26 cellular contexts compared by ENCODE assay signal in genomic region chr2:120383191-120383590, GRCh38. TPM values are rescaled to one million over a fixed set of nuclear protein-coding genes. Genes with fewer than 3 reads are reported as not detected.
"Had no signal": no experiment of that assay in that cellular context is flagged by ENCODE, and none has a peak within 500 bp of the region (broad histone marks: within the 10 kb centered on the region; RNA-seq: fewer than 3 reads in every experiment).

No MANE protein-coding gene starts in this region.

- FAIRE-seq: astrocyte, RCC 7860, TTC549 had no signal

- H3K27me3 Mint-ChIP-seq: activated naive CD8-positive, alpha-beta T cell treated with anti-CD3 and anti-CD28 coated beads, Interleukin-2, amount 50 U/mL, for 24 hours had no signal

- H3K36me3 Mint-ChIP-seq: activated CD4-positive, alpha-beta memory T cell treated with anti-CD3 and anti-CD28 coated beads for 36 hours; activated naive CD4-positive, alpha-beta T cell treated with anti-CD3 and anti-CD28 coated beads, Interleukin-2, amount 50 U/mL, for 72 hours; brain had no signal

- H3K27ac Mint-ChIP-seq: activated CD4-positive, alpha-beta memory T cell treated with anti-CD3 and anti-CD28 coated beads for 36 hours; activated CD4-positive, alpha-beta T cell treated with anti-CD3 and anti-CD28 coated beads, Interleukin-2, amount 10 ng/mL, durations not matched to agents 7 days and 5 days; activated naive CD4-positive, alpha-beta T cell treated with anti-CD3 and anti-CD28 coated beads, Interleukin-2, amount 50 U/mL, for 72 hours; activated naive CD8-positive, alpha-beta T cell treated with anti-CD3 and anti-CD28 coated beads, Interleukin-2, amount 50 U/mL, for 24 hours; T-helper 17 cell had no signal

- H3K4me3 Mint-ChIP-seq: activated CD4-positive, alpha-beta memory T cell treated with anti-CD3 and anti-CD28 coated beads for 36 hours; activated CD4-positive, alpha-beta T cell treated with anti-CD3 and anti-CD28 coated beads, Interleukin-2, amount 10 ng/mL, durations not matched to agents 7 days and 5 days; activated naive CD8-positive, alpha-beta T cell treated with anti-CD3 and anti-CD28 coated beads, Interleukin-2, amount 50 U/mL, for 24 hours; activated T-cell treated with anti-CD3 and anti-CD28 coated beads, Interleukin-2, amount 50 U/mL, for 4 hours; brain; T-helper 17 cell had no signal

- H3K9me3 Mint-ChIP-seq: activated CD4-positive, alpha-beta memory T cell treated with anti-CD3 and anti-CD28 coated beads for 36 hours; activated CD4-positive, alpha-beta T cell treated with anti-CD3 and anti-CD28 coated beads, Interleukin-2, amount 10 ng/mL, durations not matched to agents 7 days and 5 days; activated naive CD4-positive, alpha-beta T cell treated with anti-CD3 and anti-CD28 coated beads, Interleukin-2, amount 50 U/mL, for 72 hours; activated naive CD8-positive, alpha-beta T cell treated with anti-CD3 and anti-CD28 coated beads, Interleukin-2, amount 50 U/mL, for 24 hours; activated T-cell treated with anti-CD3 and anti-CD28 coated beads, Interleukin-2, amount 50 U/mL, for 4 hours had no signal

- ATAC-seq: activated naive CD4-positive, alpha-beta T cell treated with anti-CD3 and anti-CD28 coated beads, Interleukin-2, amount 50 U/mL, for 72 hours; activated naive CD8-positive, alpha-beta T cell treated with anti-CD3 and anti-CD28 coated beads, Interleukin-2, amount 50 U/mL, for 24 hours; activated T-cell treated with anti-CD3 and anti-CD28 coated beads, Interleukin-2, amount 50 U/mL, for 4 hours; PC-3; T-helper 17 cell had no signal

- DNase-seq: activated CD4-positive, alpha-beta memory T cell treated with anti-CD3 and anti-CD28 coated beads for 36 hours; activated CD4-positive, alpha-beta T cell treated with anti-CD3 and anti-CD28 coated beads, Interleukin-2, amount 10 ng/mL, durations not matched to agents 7 days and 5 days; activated CD4-positive, CD25-positive, alpha-beta regulatory T cell; activated CD8-positive, alpha-beta memory T cell treated with anti-CD3 and anti-CD28 coated beads for 24 hours; activated effector memory CD4-positive, alpha-beta T cell treated with anti-CD3 and anti-CD28 coated beads, Interleukin-2, amount 50 U/mL, for 16 hours; activated naive CD4-positive, alpha-beta T cell treated with Interleukin-2 at 50 U/mL for 16 hours; activated naive CD8-positive, alpha-beta T cell treated with anti-CD3 and anti-CD28 coated beads, Interleukin-2, amount 50 U/mL, for 24 hours; activated T-cell treated with anti-CD3 and anti-CD28 coated beads, Interleukin-2, amount 50 U/mL, for 4 hours; amygdala; Kasumi-1; KBM-7; NCI-H1105 treated with DMSO at 0.1 percent for 48 hours; NCI-H146; NCI-H187 treated with DMSO at 0.1 percent for 48 hours; NCI-H2081 treated with DMSO at 0.1 percent for 48 hours; NCI-H446; NCI-H524; PC-3; SIG-M5; T-helper 17 cell; T-helper 9 cell had no signal

- H3K4me1 Mint-ChIP-seq: activated CD4-positive, alpha-beta T cell treated with anti-CD3 and anti-CD28 coated beads, Interleukin-2, amount 10 ng/mL, durations not matched to agents 7 days and 5 days; activated naive CD8-positive, alpha-beta T cell treated with anti-CD3 and anti-CD28 coated beads, Interleukin-2, amount 50 U/mL, for 24 hours; T-helper 17 cell had no signal

RNA-seq across cellular contexts. Expression of gene INHBB, which starts 37.3 kb away (rescaled TPM):
- total RNA-seq: activated CD4-positive, alpha-beta memory T cell treated with anti-CD3 and anti-CD28 coated beads for 36 hours; activated CD4-positive, alpha-beta T cell treated with anti-CD3 and anti-CD28 coated beads, Interleukin-2, amount 10 ng/mL, durations not matched to agents 7 days and 5 days; activated naive CD4-positive, alpha-beta T cell treated with anti-CD3 and anti-CD28 coated beads, Interleukin-2, amount 50 U/mL, for 72 hours; T-helper 17 cell had no signal
